Comparison of ENCODE assay signal across 16 cellular contexts in the genomic region with DNA sequence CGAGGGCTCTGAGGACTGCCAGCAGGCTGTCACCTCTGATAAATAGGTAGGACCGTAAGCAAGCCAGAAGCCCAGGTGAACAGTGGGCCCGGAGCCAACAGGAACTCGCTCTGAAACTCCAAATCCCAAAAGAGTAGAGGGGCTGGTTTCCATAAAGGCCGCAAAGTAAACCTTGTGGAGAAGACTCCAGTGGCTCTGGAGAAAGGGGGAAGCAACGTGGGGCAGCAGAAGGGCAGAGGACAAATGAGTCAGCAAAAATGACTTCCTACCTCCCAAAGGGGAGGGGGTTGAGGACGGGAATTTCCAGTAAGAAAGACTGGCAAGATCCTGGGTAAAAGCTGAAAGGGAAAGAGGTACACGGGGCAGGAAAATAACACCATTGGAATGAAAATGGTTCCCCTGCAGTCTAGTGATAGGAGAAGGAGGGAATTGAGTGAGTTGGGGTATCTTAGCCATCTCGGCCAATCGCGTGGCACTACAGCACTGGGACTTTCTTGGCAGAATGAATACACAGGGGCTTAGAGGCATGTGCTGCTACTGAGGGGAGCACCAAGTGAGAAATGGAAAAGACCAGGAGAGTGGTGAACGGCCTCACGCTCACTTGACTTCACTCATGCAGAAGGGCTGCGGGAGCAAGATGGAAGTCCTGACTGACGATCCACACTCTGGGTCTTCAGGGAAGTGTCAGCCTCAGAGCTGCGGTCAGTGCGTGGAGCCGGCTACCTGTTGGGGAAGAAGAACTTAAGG. TPM values are rescaled to one million over a fixed set of nuclear protein-coding genes. Genes with fewer than 3 reads are reported as not detected.
DNase-seq lines count a peak whose midpoint lies in the region; ATAC-seq and TF ChIP-seq lines count a peak whose summit lies in the region.
"Had no signal": no experiment of that assay in that cellular context is flagged by ENCODE, and none has a peak within 500 bp of the region (broad histone marks: within the 10 kb centered on the region; RNA-seq: fewer than 3 reads in every experiment).

No MANE protein-coding gene starts in this region.

- no peaks in the 10 kb centered on the region for H3K27me3 ChIP-seq in breast epithelium
- H3K27me3 ChIP-seq in mesendoderm (ENCODE audit: insufficient read depth, low read length, poor library complexity) = no peaks in the 10 kb centered on the region
- no peaks in the 10 kb centered on the region for H3K27me3 ChIP-seq in upper lobe of right lung
- H3K27me3 ChIP-seq: Peyer's patch had no signal

- BruUV-seq in MCF 10A (replicated peaks; lab: Mats Ljungman, UMichigan) = no TSS peak

- CTCF ChIA-PET in MCF 10A (lab: Yijun Ruan, JAX) = interaction anchor here (0.7 to 2.0 kb wide), 2 partner anchors 30 to 199 kb away, joined by 3 to 8 read pairs; no protein-coding TSS in a partner anchor

- peak overlapping the region; percentile 31 for H2BK5ac ChIP-seq in mesendoderm (ENCODE audit: low read length)

- no peak for TF ChIP-seq POLR2A in breast epithelium (IDR thresholded peaks at IDR 0.05)
- no peak for TF ChIP-seq POLR2A in erythroblast (IDR thresholded peaks at IDR 0.05; ENCODE audit: low read length)

- no peak overlapping the region for H4K8ac ChIP-seq in mesendoderm (ENCODE audit: low read depth, low read length)

- WGBS in mesendoderm (ENCODE audit: extremely low coverage, insufficient coverage, low lambda C conversion rate) = no CpG with 5 or more reads among the region's 18 CpGs

- POLR2A ChIA-PET in MCF 10A (lab: Yijun Ruan, JAX) = interaction anchor here (1.0 to 1.1 kb wide), 2 partner anchors 9 to 36 kb away, joined by 3 to 5 read pairs; partner anchors contain the start of gene SRP14

- peak overlapping the region; percentile 64 for H2AK5ac ChIP-seq in mesendoderm (ENCODE audit: low read length)

- no peaks in the 10 kb centered on the region for H3K79me1 ChIP-seq in mesendoderm (ENCODE audit: low read length)

- no peaks in the 10 kb centered on the region for H3K36me3 Mint-ChIP-seq in MCF 10A (ENCODE audit: insufficient read depth, unreplicated experiment)

- H3K4me1 ChIP-seq in breast epithelium (no peaks in the 10 kb centered on the region), mesendoderm (ENCODE audit: control insufficient read depth, low read depth, low read length) (peaks cover 5% of the 10 kb centered on the region), upper lobe of right lung (no peaks in the 10 kb centered on the region)

- TF ChIP-seq CTCF in MCF 10A (IDR thresholded peaks at IDR 0.05; ENCODE audit: unreplicated experiment) (no peak), breast epithelium (IDR thresholded peaks at IDR 0.05) (no peak), upper lobe of right lung (IDR thresholded peaks at IDR 0.05) (no peak)

- no peak overlapping the region for H4K5ac ChIP-seq in mesendoderm (ENCODE audit: low read length)

- H3K27me3 Mint-ChIP-seq in MCF 10A (ENCODE audit: insufficient read depth, unreplicated experiment) = peaks cover under 1% of the 10 kb centered on the region
- H3K27me3 Mint-ChIP-seq: activated T-cell treated with anti-CD3 and anti-CD28 coated beads, Interleukin-2, amount 50 U/mL, for 24 hours had no signal

- H3K4me3 ChIP-seq in breast epithelium (no peak overlapping the region), mesendoderm (ENCODE audit: low read length) (no peak overlapping the region), upper lobe of right lung (no peak overlapping the region)
- H3K4me3 ChIP-seq: Peyer's patch had no signal

- intact Hi-C loops in MCF 10A (cut with micrococcal nuclease) = no loop called here
- intact Hi-C loops in breast epithelium (cut with DNase I; ENCODE audit: low total_unique reads) = no loop called here
- intact Hi-C loops in upper lobe of right lung (cut with DNase I) = no loop called here

- no peaks in the 10 kb centered on the region for H3K9me3 Mint-ChIP-seq in MCF 10A (ENCODE audit: unreplicated experiment)
- H3K9me3 Mint-ChIP-seq: activated T-cell treated with anti-CD3 and anti-CD28 coated beads, Interleukin-2, amount 50 U/mL, for 24 hours; T-helper 1 cell treated with Interleukin-12 subunit alpha and Interleukin-12 subunit beta and Interleukin-4 antibody, amounts not matched to agents 30 μg/mL and 1 μg/mL, for 36 hours had no signal

- no peaks in the 10 kb centered on the region for H3K79me2 ChIP-seq in mesendoderm (ENCODE audit: control insufficient read depth, insufficient read depth, low read length)

- DNase-seq in MCF 10A (ENCODE audit: unreplicated experiment) (no peak), breast epithelium (ENCODE audit: low spot score in 2 of 2) (no peak), UCSD-AML1 (lab: John Stamatoyannopoulos, UW; ENCODE audit: unreplicated experiment) (peak; percentile 37), mesendoderm (no peak), upper lobe of right lung (peak; percentile 68), erythroblast (lab: John Stamatoyannopoulos, UW) (no peak)
- no peak for DNase-seq in NK-92 treated with Interleukin-12 subunit alpha and Interleukin-12 subunit beta, amount 100 ng/mL, for 24 hours (lab: John Stamatoyannopoulos, UW)
- DNase-seq: activated CD4-positive, alpha-beta T cell treated with anti-CD3 and anti-CD28 coated beads for 48 hours; activated T-cell treated with anti-CD3 and anti-CD28 coated beads, Interleukin-2, amount 50 U/mL, for 24 hours; HCEC 1CT; hypothalamus; left ventricle myocardium inferior; MM.1S; Peyer's patch had no signal

- H3K4me3 Mint-ChIP-seq in MCF 10A (ENCODE audit: unreplicated experiment) = no peak overlapping the region
- H3K4me3 Mint-ChIP-seq: activated T-cell treated with anti-CD3 and anti-CD28 coated beads, Interleukin-2, amount 50 U/mL, for 24 hours; T-helper 1 cell treated with Interleukin-12 subunit alpha and Interleukin-12 subunit beta and Interleukin-4 antibody, amounts not matched to agents 30 μg/mL and 1 μg/mL, for 36 hours had no signal

- H2BK15ac ChIP-seq in mesendoderm (replicated peaks; ENCODE audit: low read depth) = no peak overlapping the region

- no peak overlapping the region for H3K4me2 ChIP-seq in mesendoderm (ENCODE audit: low read length)

- no peak overlapping the region for H3K27ac ChIP-seq in breast epithelium
- no peak overlapping the region for H3K27ac ChIP-seq in mesendoderm (ENCODE audit: low read depth, low read length)
- peak overlapping the region; percentile 79 for H3K27ac ChIP-seq in upper lobe of right lung
- H3K27ac ChIP-seq: Peyer's patch had no signal

- peaks cover 10% of the 10 kb centered on the region for H3K4me1 Mint-ChIP-seq in MCF 10A (ENCODE audit: insufficient read depth, unreplicated experiment)

- peak overlapping the region; percentile 57 for H3K56ac ChIP-seq in mesendoderm (ENCODE audit: low read length)

- peak overlapping the region; percentile 42 for H3K18ac ChIP-seq in mesendoderm (ENCODE audit: low read length)

- no peak overlapping the region for H2BK120ac ChIP-seq in mesendoderm (ENCODE audit: low read depth, low read length)

- no peak overlapping the region for H3K23ac ChIP-seq in mesendoderm (ENCODE audit: low read length)

- ATAC-seq in upper lobe of right lung (peak; percentile 48), HG03571 (IDR thresholded peaks at IDR 0.05; ENCODE audit: unreplicated experiment) (no peak)

- H3K36me3 ChIP-seq in breast epithelium = no peaks in the 10 kb centered on the region
- no peaks in the 10 kb centered on the region for H3K36me3 ChIP-seq in mesendoderm (ENCODE audit: control insufficient read depth, insufficient read depth, low read length)
- H3K36me3 ChIP-seq in upper lobe of right lung = no peaks in the 10 kb centered on the region
- H3K36me3 ChIP-seq: left ventricle myocardium inferior, Peyer's patch had no signal

- peak overlapping the region; percentile 33 for H3K27ac Mint-ChIP-seq in MCF 10A (ENCODE audit: low read depth, unreplicated experiment)
- H3K27ac Mint-ChIP-seq: activated T-cell treated with anti-CD3 and anti-CD28 coated beads, Interleukin-2, amount 50 U/mL, for 24 hours; T-helper 1 cell treated with Interleukin-12 subunit alpha and Interleukin-12 subunit beta and Interleukin-4 antibody, amounts not matched to agents 30 μg/mL and 1 μg/mL, for 36 hours had no signal

- H3K4ac ChIP-seq in mesendoderm (ENCODE audit: low read depth, low read length) = no peak overlapping the region

- no peaks in the 10 kb centered on the region for H3K9me3 ChIP-seq in breast epithelium
- H3K9me3 ChIP-seq in upper lobe of right lung = no peaks in the 10 kb centered on the region
- H3K9me3 ChIP-seq: left ventricle myocardium inferior, Peyer's patch had no signal

- H3K9ac ChIP-seq in mesendoderm (ENCODE audit: low read length) = no peak overlapping the region

RNA-seq across cellular contexts. Expression of gene BMF, which starts 33.2 kb away (rescaled TPM):
- total RNA-seq in MCF 10A (2022) = 0.17 TPM in 1 of 2 replicates, not detected in the other
- 10 to 100 TPM in 1 of 3 donors, 1 to 10 TPM in 2; 8.2 to 24.4 (median 9.3) TPM for total RNA-seq in breast epithelium
- polyA plus RNA-seq in mesendoderm (2013, experiment 1 of 2) = 5.7 TPM
- 5.5 TPM for polyA plus RNA-seq in mesendoderm (2013, experiment 2 of 2)
- 15.4 TPM for total RNA-seq in upper lobe of right lung

RNA-seq across cellular contexts. Expression of gene SRP14, which starts 36.5 kb away (rescaled TPM):
- 165 and 203 TPM in 2 replicates for total RNA-seq in MCF 10A (2022)
- 100 to 1,000 TPM; 279 to 310 (median 299) TPM for total RNA-seq in breast epithelium
- 546 TPM for polyA plus RNA-seq in mesendoderm (2013, experiment 1 of 2)
- 544 TPM for polyA plus RNA-seq in mesendoderm (2013, experiment 2 of 2)
- 132 TPM for total RNA-seq in upper lobe of right lung

Comparison
In these comparisons a context has a peak if more than half of its experiments do, and no peak if none do; other contexts are left out.
1. DNase-seq: peak in UCSD-AML1 (single experiment) and upper lobe of right lung (single experiment); none in MCF 10A (single experiment), breast epithelium (0 of 2), mesendoderm (single experiment), erythroblast (0 of 2) and NK-92 treated with Interleukin-12 subunit alpha and Interleukin-12 subunit beta, amount 100 ng/mL, for 24 hours (single experiment).